ENCODE assay signal across 2 cellular contexts in the genomic region with DNA sequence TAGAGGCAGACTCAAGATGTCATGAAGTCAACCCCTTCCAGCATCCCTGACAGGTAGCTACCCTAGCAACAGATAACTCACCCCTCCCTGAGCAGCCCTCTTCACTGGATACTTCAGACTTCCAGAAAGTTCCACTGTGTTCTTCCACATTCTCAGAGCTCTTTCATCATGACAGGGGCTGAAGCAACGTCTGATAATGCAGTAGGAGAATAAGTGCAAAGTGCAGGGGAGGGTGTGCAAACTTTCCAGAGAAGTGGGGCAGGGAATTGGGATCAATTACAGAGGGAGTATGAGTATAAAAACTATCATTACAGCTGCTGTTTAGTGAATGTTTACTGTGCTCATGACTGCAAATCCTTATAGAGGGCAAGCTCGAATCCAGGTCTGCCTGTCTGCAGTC.
TF ChIP-seq lines count a peak whose summit lies in the region.

No MANE protein-coding gene starts in this region.

TF ChIP-seq in K562, 482 proteins besides CTCF, POLR2A, EP300 and RAD21:
- TF ChIP-seq, protein P1, sequence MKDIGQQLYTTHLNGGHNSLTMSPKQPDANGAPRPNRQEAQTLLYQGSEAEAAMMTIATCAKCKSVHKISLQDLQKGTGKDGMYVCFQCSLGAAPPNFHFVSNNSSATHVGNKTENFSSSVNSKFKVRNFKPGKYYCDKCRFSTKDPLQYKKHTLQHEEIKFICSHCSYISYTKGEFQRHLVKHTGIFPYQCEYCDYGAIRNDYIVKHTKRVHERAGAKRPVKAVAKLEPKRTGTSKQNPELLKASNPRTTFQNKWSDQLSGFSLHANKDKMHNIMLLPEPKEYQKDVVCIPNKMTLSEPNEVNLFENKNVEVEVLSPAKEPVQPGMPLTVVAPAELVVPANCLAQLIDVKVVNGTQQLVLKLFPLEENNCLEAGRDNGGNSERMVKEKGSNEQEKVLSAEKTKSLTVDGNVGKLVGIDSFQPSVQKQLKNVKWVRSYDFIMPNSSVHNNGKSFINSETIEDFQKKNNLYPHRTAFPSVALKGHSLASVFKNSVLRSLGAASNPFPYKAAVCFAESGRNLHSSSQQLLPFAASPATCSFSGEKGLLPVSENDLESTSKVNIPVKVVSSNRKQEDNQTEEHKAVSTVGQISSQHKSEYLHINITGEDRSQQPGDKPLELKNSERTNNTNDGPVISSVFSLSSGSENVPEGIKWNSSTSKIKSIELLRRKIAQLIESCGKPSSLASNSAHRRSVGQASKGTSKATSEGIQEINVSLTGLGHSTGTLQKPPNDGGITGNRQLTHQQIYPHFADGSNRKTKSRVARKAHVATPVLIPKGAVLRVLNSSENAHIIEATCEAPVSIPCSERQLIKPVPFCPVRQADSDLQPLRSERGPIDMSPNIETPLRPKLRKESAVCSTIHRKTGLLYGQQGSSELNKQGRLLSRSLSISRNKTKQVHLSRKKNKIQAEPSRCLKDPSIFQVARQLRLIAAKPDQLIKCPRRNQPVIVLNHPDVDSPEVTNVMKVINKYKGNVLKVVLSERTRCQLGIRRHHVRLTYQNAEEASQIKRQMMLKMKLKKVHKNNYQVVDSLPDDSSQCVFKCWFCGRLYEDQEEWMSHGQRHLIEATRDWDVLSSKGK (CRISPR knock-in tag; IDR thresholded peaks at IDR 0.05) = no peak
- TF ChIP-seq ZNF740 (CRISPR knock-in tag; IDR thresholded peaks at IDR 0.05) (peak; percentile 70), ZNF740 (tag; IDR thresholded peaks at IDR 0.05) (no peak)

TF ChIP-seq in liver, 16 proteins besides CTCF, POLR2A, EP300 and RAD21:
- TF ChIP-seq, protein P2, sequence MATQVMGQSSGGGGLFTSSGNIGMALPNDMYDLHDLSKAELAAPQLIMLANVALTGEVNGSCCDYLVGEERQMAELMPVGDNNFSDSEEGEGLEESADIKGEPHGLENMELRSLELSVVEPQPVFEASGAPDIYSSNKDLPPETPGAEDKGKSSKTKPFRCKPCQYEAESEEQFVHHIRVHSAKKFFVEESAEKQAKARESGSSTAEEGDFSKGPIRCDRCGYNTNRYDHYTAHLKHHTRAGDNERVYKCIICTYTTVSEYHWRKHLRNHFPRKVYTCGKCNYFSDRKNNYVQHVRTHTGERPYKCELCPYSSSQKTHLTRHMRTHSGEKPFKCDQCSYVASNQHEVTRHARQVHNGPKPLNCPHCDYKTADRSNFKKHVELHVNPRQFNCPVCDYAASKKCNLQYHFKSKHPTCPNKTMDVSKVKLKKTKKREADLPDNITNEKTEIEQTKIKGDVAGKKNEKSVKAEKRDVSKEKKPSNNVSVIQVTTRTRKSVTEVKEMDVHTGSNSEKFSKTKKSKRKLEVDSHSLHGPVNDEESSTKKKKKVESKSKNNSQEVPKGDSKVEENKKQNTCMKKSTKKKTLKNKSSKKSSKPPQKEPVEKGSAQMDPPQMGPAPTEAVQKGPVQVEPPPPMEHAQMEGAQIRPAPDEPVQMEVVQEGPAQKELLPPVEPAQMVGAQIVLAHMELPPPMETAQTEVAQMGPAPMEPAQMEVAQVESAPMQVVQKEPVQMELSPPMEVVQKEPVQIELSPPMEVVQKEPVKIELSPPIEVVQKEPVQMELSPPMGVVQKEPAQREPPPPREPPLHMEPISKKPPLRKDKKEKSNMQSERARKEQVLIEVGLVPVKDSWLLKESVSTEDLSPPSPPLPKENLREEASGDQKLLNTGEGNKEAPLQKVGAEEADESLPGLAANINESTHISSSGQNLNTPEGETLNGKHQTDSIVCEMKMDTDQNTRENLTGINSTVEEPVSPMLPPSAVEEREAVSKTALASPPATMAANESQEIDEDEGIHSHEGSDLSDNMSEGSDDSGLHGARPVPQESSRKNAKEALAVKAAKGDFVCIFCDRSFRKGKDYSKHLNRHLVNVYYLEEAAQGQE (IDR thresholded peaks at IDR 0.05) = no peak
- TF ChIP-seq HNF4G (IDR thresholded peaks at IDR 0.05) = no peak
- TF ChIP-seq TAF1 (conservative IDR thresholded peaks at IDR 0.05) = no peak
- TF ChIP-seq YY1 (IDR thresholded peaks at IDR 0.05) = peak; percentile 18
- TF ChIP-seq MAX (IDR thresholded peaks at IDR 0.05) = no peak
- TF ChIP-seq FOXA2 (IDR thresholded peaks at IDR 0.05) = no peak
- no peak for TF ChIP-seq JUND (IDR thresholded peaks at IDR 0.05)
- TF ChIP-seq GABPA (IDR thresholded peaks at IDR 0.05 in 1 of 2, conservative IDR thresholded peaks at IDR 0.05 in 1 of 2) = no peak
- TF ChIP-seq NR2F2 (IDR thresholded peaks at IDR 0.05) = no peak
- no peak for TF ChIP-seq ATF3 (IDR thresholded peaks at IDR 0.05)
- peak in 1 of 2 donors; percentile 10 for TF ChIP-seq RXRA (IDR thresholded peaks at IDR 0.05)
- peak; percentile 46 to 64 for TF ChIP-seq HNF4A (conservative IDR thresholded peaks at IDR 0.05)
- TF ChIP-seq, protein P3, sequence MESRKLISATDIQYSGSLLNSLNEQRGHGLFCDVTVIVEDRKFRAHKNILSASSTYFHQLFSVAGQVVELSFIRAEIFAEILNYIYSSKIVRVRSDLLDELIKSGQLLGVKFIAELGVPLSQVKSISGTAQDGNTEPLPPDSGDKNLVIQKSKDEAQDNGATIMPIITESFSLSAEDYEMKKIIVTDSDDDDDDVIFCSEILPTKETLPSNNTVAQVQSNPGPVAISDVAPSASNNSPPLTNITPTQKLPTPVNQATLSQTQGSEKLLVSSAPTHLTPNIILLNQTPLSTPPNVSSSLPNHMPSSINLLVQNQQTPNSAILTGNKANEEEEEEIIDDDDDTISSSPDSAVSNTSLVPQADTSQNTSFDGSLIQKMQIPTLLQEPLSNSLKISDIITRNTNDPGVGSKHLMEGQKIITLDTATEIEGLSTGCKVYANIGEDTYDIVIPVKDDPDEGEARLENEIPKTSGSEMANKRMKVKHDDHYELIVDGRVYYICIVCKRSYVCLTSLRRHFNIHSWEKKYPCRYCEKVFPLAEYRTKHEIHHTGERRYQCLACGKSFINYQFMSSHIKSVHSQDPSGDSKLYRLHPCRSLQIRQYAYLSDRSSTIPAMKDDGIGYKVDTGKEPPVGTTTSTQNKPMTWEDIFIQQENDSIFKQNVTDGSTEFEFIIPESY (IDR thresholded peaks at IDR 0.05) = peak; percentile 12
- TF ChIP-seq SP1 (IDR thresholded peaks at IDR 0.05) = no peak
- TF ChIP-seq FOXA1 (IDR thresholded peaks at IDR 0.05) = no peak
- no peak for TF ChIP-seq EGR1 (IDR thresholded peaks at IDR 0.05; ENCODE audit: low read depth in 2 of 2)
TF ChIP-seq in liver: peak in this region for 4.
